ENCODE assay signal across 15 cellular contexts in genomic region chr6:4382362-4382853, GRCh38.
"Had no signal": no experiment of that assay in that cellular context is flagged by ENCODE, and none has a peak within 500 bp of the region (broad histone marks: within the 10 kb centered on the region; RNA-seq: fewer than 3 reads in every experiment).

No MANE protein-coding gene starts in this region.

- H3K4me1 ChIP-seq: sigmoid colon had no signal

- H3K4me3 Mint-ChIP-seq: effector memory CD8-positive, alpha-beta T cell; naive thymus-derived CD8-positive, alpha-beta T cell; neural crest cell; type B pancreatic cell had no signal

- H3K36me3 ChIP-seq: right atrium auricular region, sigmoid colon had no signal

- H3K4me2 ChIP-seq: hepatocyte had no signal

- H3K79me2 ChIP-seq: hepatocyte had no signal

- H3K27me3 ChIP-seq: hepatocyte, right atrium auricular region, sigmoid colon had no signal

- H2AFZ ChIP-seq: hepatocyte had no signal

- H3K4me3 ChIP-seq: hepatocyte, mucosa of descending colon, right atrium auricular region, sigmoid colon, skin epidermis had no signal

- H3K27ac Mint-ChIP-seq: effector memory CD8-positive, alpha-beta T cell; naive thymus-derived CD8-positive, alpha-beta T cell had no signal

- H3K27ac ChIP-seq: right atrium auricular region, sigmoid colon, skin epidermis had no signal

- ATAC-seq: effector memory CD8-positive, alpha-beta T cell; mucosa of descending colon; naive thymus-derived CD8-positive, alpha-beta T cell had no signal

- H3K4me1 Mint-ChIP-seq: naive thymus-derived CD8-positive, alpha-beta T cell had no signal

- DNase-seq: cortex of kidney; effector memory CD8-positive, alpha-beta T cell; foreskin melanocyte; head of caudate nucleus; mucosa of descending colon; naive thymus-derived CD8-positive, alpha-beta T cell; posterior cingulate gyrus; sigmoid colon; stimulated activated CD4-positive, alpha-beta T cell treated with anti-CD3 and anti-CD28 coated beads, Interleukin-12 subunit alpha, Interleukin-12 subunit beta, amount 100 ng/mL, for 4 hours; stimulated activated naive CD4-positive, alpha-beta T cell treated with Interleukin-2 at 50 U/mL for 16 hours had no signal
